ENCODE assay signal across 30 cellular contexts in genomic region chr12:129886541-129886940, GRCh38. TPM values are rescaled to one million over a fixed set of nuclear protein-coding genes. Genes with fewer than 3 reads are reported as not detected.
"Had no signal": no experiment of that assay in that cellular context is flagged by ENCODE, and none has a peak within 500 bp of the region (broad histone marks: within the 10 kb centered on the region; RNA-seq: fewer than 3 reads in every experiment).

No MANE protein-coding gene starts in this region.

- H3K27ac ChIP-seq: coronary artery, gastrocnemius medialis, heart left ventricle, hepatocyte, ovary, psoas muscle, skin epidermis, spleen, testis, tibial artery had no signal

- DNase-seq: dermis blood vessel endothelial cell; effector memory CD8-positive, alpha-beta T cell; foreskin fibroblast; gastrocnemius medialis; heart left ventricle; left cardiac atrium; mesenchymal stem cell; midbrain; naive thymus-derived CD4-positive, alpha-beta T cell; ovary; psoas muscle; right cardiac atrium; spleen; stimulated activated CD4-positive, alpha-beta T cell treated with anti-CD3 and anti-CD28 coated beads, Interleukin-4, amount 100 ng/mL, for 4 hours; stimulated activated naive CD8-positive, alpha-beta T cell treated with anti-CD3 and anti-CD28 coated beads, Interleukin-15, Interleukin-2, amounts not matched to agents 100 U/mL and 50 U/mL, for 24 hours; substantia nigra; testis; tibial artery had no signal

- H3K4me1 Mint-ChIP-seq: naive thymus-derived CD4-positive, alpha-beta T cell; stimulated activated memory B cell treated with anti-CD40 and anti-IgM and Interleukin-4, amounts not matched to agents 10 μg/mL and 1 μg/mL and 100 μg/mL, for 72 hours had no signal

- ATAC-seq: effector memory CD8-positive, alpha-beta T cell; gastrocnemius medialis; heart left ventricle; left cardiac atrium; naive thymus-derived CD4-positive, alpha-beta T cell; psoas muscle; right cardiac atrium; stimulated activated memory B cell treated with anti-CD40 and anti-IgM and Interleukin-4, amounts not matched to agents 10 μg/mL and 1 μg/mL and 100 μg/mL, for 72 hours; stimulated activated naive CD8-positive, alpha-beta T cell treated with anti-CD3 and anti-CD28 coated beads, Interleukin-15, Interleukin-2, amounts not matched to agents 100 U/mL and 50 U/mL, for 24 hours had no signal

- H3K36me3 Mint-ChIP-seq: naive thymus-derived CD4-positive, alpha-beta T cell; stimulated activated memory B cell treated with anti-CD40 and anti-IgM and Interleukin-4, amounts not matched to agents 10 μg/mL and 1 μg/mL and 100 μg/mL, for 72 hours; type B pancreatic cell had no signal

- H3K36me3 ChIP-seq: gastrocnemius medialis, heart left ventricle, left lung, ovary, spleen, tibial artery had no signal

- H3K4me2 ChIP-seq: hepatocyte had no signal

- H2AFZ ChIP-seq: hepatocyte had no signal

- H3K27ac Mint-ChIP-seq: effector memory CD8-positive, alpha-beta T cell; naive thymus-derived CD4-positive, alpha-beta T cell; stimulated activated memory B cell treated with anti-CD40 and anti-IgM and Interleukin-4, amounts not matched to agents 10 μg/mL and 1 μg/mL and 100 μg/mL, for 72 hours; type B pancreatic cell had no signal

- H3K4me1 ChIP-seq: gastrocnemius medialis, heart left ventricle, left lung, psoas muscle, spleen, testis, tibial artery had no signal

- H3K79me2 ChIP-seq: hepatocyte had no signal

- H3K9me3 ChIP-seq: gastrocnemius medialis, heart left ventricle, left lung, ovary, psoas muscle, spleen, testis, tibial artery had no signal

- H3K4me3 Mint-ChIP-seq: effector memory CD8-positive, alpha-beta T cell; naive thymus-derived CD4-positive, alpha-beta T cell; nephron; stimulated activated memory B cell treated with anti-CD40 and anti-IgM and Interleukin-4, amounts not matched to agents 10 μg/mL and 1 μg/mL and 100 μg/mL, for 72 hours; type B pancreatic cell had no signal

- H3K9me3 Mint-ChIP-seq: effector memory CD8-positive, alpha-beta T cell; nephron; stimulated activated memory B cell treated with anti-CD40 and anti-IgM and Interleukin-4, amounts not matched to agents 10 μg/mL and 1 μg/mL and 100 μg/mL, for 72 hours; type B pancreatic cell had no signal

- H3K4me3 ChIP-seq: coronary artery, gastrocnemius medialis, heart left ventricle, hepatocyte, left lung, ovary, psoas muscle, skin epidermis, spleen, testis, tibial artery had no signal

- H3K27me3 Mint-ChIP-seq: effector memory CD8-positive, alpha-beta T cell; stimulated activated memory B cell treated with anti-CD40 and anti-IgM and Interleukin-4, amounts not matched to agents 10 μg/mL and 1 μg/mL and 100 μg/mL, for 72 hours had no signal

- H3K27me3 ChIP-seq: gastrocnemius medialis, hepatocyte, left lung, ovary, spleen, testis, tibial artery had no signal

RNA-seq across cellular contexts. Expression of gene TMEM132D, which starts 17.3 kb away (rescaled TPM):
- total RNA-seq: dermis blood vessel endothelial cell; gastrocnemius medialis; heart left ventricle; lower leg skin; lung microvascular endothelial cell; mucosa of gallbladder; naive thymus-derived CD4-positive, alpha-beta T cell; ovary; psoas muscle; right cardiac atrium; spleen had no signal
- polyA plus RNA-seq: esophagus; heart left ventricle; naive thymus-derived CD4-positive, alpha-beta T cell; right cardiac atrium; urinary bladder had no signal
